ENCODE assay signal across 26 cellular contexts in the genomic region with DNA sequence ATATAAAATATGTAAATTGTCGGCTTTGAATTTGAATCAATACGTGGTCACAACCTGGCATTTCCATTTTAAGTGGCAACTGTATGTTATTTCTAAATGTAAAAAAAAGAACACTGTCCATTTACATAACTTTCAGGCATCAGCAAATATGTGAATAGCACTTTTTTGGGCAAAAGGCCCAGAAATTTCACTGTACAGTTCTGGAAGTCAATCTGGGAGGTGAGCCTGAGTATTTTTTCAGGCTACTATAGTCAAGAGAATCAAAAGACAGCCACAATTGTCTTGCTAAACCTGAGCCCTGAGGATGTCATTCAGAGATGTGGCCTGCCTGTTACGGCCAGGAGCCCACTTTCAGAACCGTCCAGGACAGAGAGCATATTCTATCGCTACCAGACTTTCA.
"Had no signal": no experiment of that assay in that cellular context is flagged by ENCODE, and none has a peak within 500 bp of the region (broad histone marks: within the 10 kb centered on the region; RNA-seq: fewer than 3 reads in every experiment).

No MANE protein-coding gene starts in this region.

- H3K4me1 ChIP-seq: ascending aorta, esophagus squamous epithelium, heart right ventricle, stomach, thyroid gland, upper lobe of left lung, vagina had no signal

- H3K4me3 ChIP-seq: ascending aorta, esophagus squamous epithelium, heart right ventricle, mucosa of descending colon, stomach, thyroid gland, upper lobe of left lung, vagina had no signal

- DNase-seq: activated CD4-positive, alpha-beta T cell treated with anti-CD3 and anti-CD28 coated beads for 36 hours; activated CD4-positive, CD25-positive, alpha-beta regulatory T cell; activated CD8-positive, alpha-beta memory T cell treated with anti-CD3 and anti-CD28 coated beads for 24 hours; activated effector memory CD4-positive, alpha-beta T cell treated with anti-CD3 and anti-CD28 coated beads, Interleukin-2, amount 50 U/mL, for 16 hours; activated naive CD4-positive, alpha-beta T cell treated with anti-CD3 and anti-CD28 coated beads for 36 hours; activated naive CD8-positive, alpha-beta T cell treated with anti-CD3 and anti-CD28 coated beads for 36 hours; activated T-cell treated with anti-CD3 and anti-CD28 coated beads, Interleukin-2, amount 50 U/mL, for 1 hour; effector CD8-positive, alpha-beta T cell; esophagus squamous epithelium; foreskin melanocyte; heart right ventricle; islet precursor cell; left cardiac atrium; left ventricle myocardium superior; mucosa of descending colon; right cardiac atrium; stimulated activated CD4-positive, alpha-beta T cell treated with anti-CD3 and anti-CD28 coated beads, Interleukin-15, amount 100 ng/mL, for 24 hours; stimulated activated CD4-positive, alpha-beta T cell treated with anti-CD3 and anti-CD28 coated beads, Interleukin-2, amount 100 ng/mL, for 24 hours; stimulated activated naive B cell treated with anti-CD40 and anti-IgM and Interleukin-4, amounts not matched to agents 10 μg/mL and 1 μg/mL and 100 μg/mL, for 72 hours; stomach; thyroid gland; upper lobe of left lung had no signal

- H3K27me3 ChIP-seq: ascending aorta, esophagus squamous epithelium, stomach, thyroid gland, upper lobe of left lung, vagina had no signal

- ATAC-seq: activated CD4-positive, alpha-beta T cell treated with anti-CD3 and anti-CD28 coated beads for 36 hours; heart right ventricle; left cardiac atrium; left ventricle myocardium superior; mucosa of descending colon; natural killer cell treated with Interleukin-12 subunit alpha and Interleukin-12 subunit beta and Interleukin-15 and Interleukin-18, amount 100 ng/mL, for 72 hours; right cardiac atrium; stimulated activated naive B cell treated with anti-CD40 and anti-IgM and Interleukin-4, amounts not matched to agents 10 μg/mL and 1 μg/mL and 100 μg/mL, for 72 hours had no signal

- H3K9me3 ChIP-seq: ascending aorta, esophagus squamous epithelium, heart right ventricle, mucosa of descending colon, stomach, thyroid gland, upper lobe of left lung, vagina had no signal

- H3K36me3 ChIP-seq: ascending aorta, esophagus squamous epithelium, heart right ventricle, stomach, thyroid gland, upper lobe of left lung, vagina had no signal

- H3K27ac ChIP-seq: ascending aorta, epithelial cell of prostate, esophagus squamous epithelium, heart right ventricle, stomach, thyroid gland, upper lobe of left lung, vagina had no signal
